26 cellular contexts compared by ENCODE assay signal in the genomic region with DNA sequence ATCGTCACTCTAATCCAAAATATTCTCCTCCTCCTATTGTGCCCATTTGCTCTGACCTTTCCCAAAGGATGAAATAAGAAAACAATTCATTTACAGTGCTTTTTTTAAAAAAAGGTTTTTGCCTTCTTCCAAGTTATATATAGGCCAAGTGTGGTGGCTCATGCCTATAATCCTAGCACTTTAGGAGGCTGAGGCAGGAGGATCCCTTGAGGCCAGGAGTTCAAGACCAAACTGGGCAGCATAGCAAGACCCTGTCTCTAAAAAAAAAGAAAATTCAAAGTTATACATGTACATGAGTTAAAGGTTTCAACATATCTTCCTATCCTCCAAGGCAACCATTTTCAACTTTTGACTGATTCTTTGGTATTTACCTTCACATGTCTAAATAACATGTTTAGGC.
"Had no signal": no experiment of that assay in that cellular context is flagged by ENCODE, and none has a peak within 500 bp of the region (broad histone marks: within the 10 kb centered on the region; RNA-seq: fewer than 3 reads in every experiment).

No MANE protein-coding gene starts in this region.

- DNase-seq: cortex of kidney; effector memory CD8-positive, alpha-beta T cell; erythroblast; esophagus squamous epithelium; foreskin melanocyte; glutamatergic neuron; hippocampal formation; left cardiac atrium; left lung; mesendoderm; naive thymus-derived CD8-positive, alpha-beta T cell; nephron progenitor cell; nucleus accumbens; spleen; stimulated activated CD4-positive, alpha-beta T cell treated with anti-CD3 and anti-CD28 coated beads, Interleukin-4, amount 100 ng/mL, for 4 hours; stimulated activated naive CD8-positive, alpha-beta T cell treated with anti-CD3 and anti-CD28 coated beads, Interleukin-15, Interleukin-2, amounts not matched to agents 100 U/mL and 50 U/mL, for 24 hours; substantia nigra; testis; tibial artery; upper lobe of right lung; uterus had no signal

- H3K4me1 Mint-ChIP-seq: naive thymus-derived CD8-positive, alpha-beta T cell; nephron progenitor cell; stimulated activated memory B cell treated with anti-CD40 and anti-IgM and Interleukin-4, amounts not matched to agents 10 μg/mL and 1 μg/mL and 100 μg/mL, for 72 hours had no signal

- H3K36me3 Mint-ChIP-seq: naive thymus-derived CD8-positive, alpha-beta T cell; stimulated activated memory B cell treated with anti-CD40 and anti-IgM and Interleukin-4, amounts not matched to agents 10 μg/mL and 1 μg/mL and 100 μg/mL, for 72 hours had no signal

- H3K36me3 ChIP-seq: esophagus squamous epithelium, heart right ventricle, left lung, prostate gland, right atrium auricular region, spleen, tibial artery, upper lobe of right lung, uterus had no signal

- H3K4me3 ChIP-seq: esophagus squamous epithelium, heart right ventricle, left lung, prostate gland, right atrium auricular region, skin epidermis, spleen, testis, tibial artery, upper lobe of right lung, uterus had no signal

- H3K27me3 ChIP-seq: esophagus squamous epithelium, heart right ventricle, left lung, right atrium auricular region, spleen, testis, tibial artery, upper lobe of right lung, uterus had no signal

- H3K4me1 ChIP-seq: esophagus squamous epithelium, left lung, prostate gland, right atrium auricular region, spleen, testis, tibial artery, upper lobe of right lung, uterus had no signal

- H3K9me3 ChIP-seq: esophagus squamous epithelium, heart right ventricle, left lung, prostate gland, right atrium auricular region, spleen, testis, tibial artery, upper lobe of right lung, uterus had no signal

- H3K27ac ChIP-seq: esophagus squamous epithelium, left lung, prostate gland, right atrium auricular region, skin epidermis, spleen, testis, tibial artery, upper lobe of right lung, uterus had no signal

- H3K27me3 Mint-ChIP-seq: effector memory CD8-positive, alpha-beta T cell; stimulated activated memory B cell treated with anti-CD40 and anti-IgM and Interleukin-4, amounts not matched to agents 10 μg/mL and 1 μg/mL and 100 μg/mL, for 72 hours had no signal

- H3K27ac Mint-ChIP-seq: effector memory CD8-positive, alpha-beta T cell; nephron progenitor cell; stimulated activated memory B cell treated with anti-CD40 and anti-IgM and Interleukin-4, amounts not matched to agents 10 μg/mL and 1 μg/mL and 100 μg/mL, for 72 hours had no signal

- H3K9me3 Mint-ChIP-seq: effector memory CD8-positive, alpha-beta T cell; nephron progenitor cell; stimulated activated memory B cell treated with anti-CD40 and anti-IgM and Interleukin-4, amounts not matched to agents 10 μg/mL and 1 μg/mL and 100 μg/mL, for 72 hours had no signal

- ATAC-seq: effector memory CD8-positive, alpha-beta T cell; left cardiac atrium; left lung; naive thymus-derived CD8-positive, alpha-beta T cell; stimulated activated memory B cell treated with anti-CD40 and anti-IgM and Interleukin-4, amounts not matched to agents 10 μg/mL and 1 μg/mL and 100 μg/mL, for 72 hours; stimulated activated naive CD8-positive, alpha-beta T cell treated with anti-CD3 and anti-CD28 coated beads, Interleukin-15, Interleukin-2, amounts not matched to agents 100 U/mL and 50 U/mL, for 24 hours; upper lobe of right lung had no signal

- H3K4me3 Mint-ChIP-seq: effector memory CD8-positive, alpha-beta T cell; naive thymus-derived CD8-positive, alpha-beta T cell; nephron progenitor cell; stimulated activated memory B cell treated with anti-CD40 and anti-IgM and Interleukin-4, amounts not matched to agents 10 μg/mL and 1 μg/mL and 100 μg/mL, for 72 hours had no signal
